Comparison of ENCODE assay signal across 18 cellular contexts in genomic region chr9:110440161-110440560, GRCh38.
DNase-seq lines count a peak whose midpoint lies in the region; ATAC-seq and TF ChIP-seq lines count a peak whose summit lies in the region.
"Had no signal": no experiment of that assay in that cellular context is flagged by ENCODE, and none has a peak within 500 bp of the region (broad histone marks: within the 10 kb centered on the region; RNA-seq: fewer than 3 reads in every experiment).

No MANE protein-coding gene starts in this region.

- no peaks in the 10 kb centered on the region for H3K27me3 Mint-ChIP-seq in MCF 10A (ENCODE audit: insufficient read depth, unreplicated experiment)

- intact Hi-C loops in MCF 10A (cut with micrococcal nuclease), result no loop called here
- intact Hi-C loops in breast epithelium (cut with DNase I; ENCODE audit: low total_unique reads), result no loop called here

- no peak overlapping the region for H3K27ac ChIP-seq in breast epithelium
- H3K27ac ChIP-seq: heart left ventricle had no signal

- in situ Hi-C loops in astrocyte of the cerebellum (cut with HindIII; ENCODE audit: low sequenced_read_pairs), result no loop called here

- H3K4me1 Mint-ChIP-seq in MCF 10A (ENCODE audit: insufficient read depth, unreplicated experiment), result peaks cover 32% of the 10 kb centered on the region
- H3K4me1 Mint-ChIP-seq: activated naive CD8-positive, alpha-beta T cell treated with anti-CD3 and anti-CD28 coated beads, Interleukin-2, amount 50 U/mL, for 24 hours had no signal

- TF ChIP-seq CTCF in MCF 10A (IDR thresholded peaks at IDR 0.05; ENCODE audit: unreplicated experiment) (no peak), breast epithelium (IDR thresholded peaks at IDR 0.05) (no peak), astrocyte of the cerebellum (IDR thresholded peaks at IDR 0.05; ENCODE audit: low read depth, low read length, missing control alignments) (no peak), fibroblast of the aortic adventitia (IDR thresholded peaks at IDR 0.05; ENCODE audit: insufficient read depth, low read length) (no peak)

- no peak for ATAC-seq in GM21737 (IDR thresholded peaks at IDR 0.05; ENCODE audit: unreplicated experiment)
- ATAC-seq: activated naive CD8-positive, alpha-beta T cell treated with anti-CD3 and anti-CD28 coated beads, Interleukin-2, amount 50 U/mL, for 24 hours; heart left ventricle had no signal

- BruUV-seq in MCF 10A (replicated peaks; lab: Mats Ljungman, UMichigan), result no TSS peak

- DNase-seq in MCF 10A (ENCODE audit: unreplicated experiment), result peak; percentile 67
- no peak for DNase-seq in breast epithelium (ENCODE audit: low spot score in 2 of 2)
- DNase-seq in astrocyte of the cerebellum (ENCODE audit: low read depth), result peak; percentile 75
- DNase-seq in fibroblast of the aortic adventitia (ENCODE audit: low read depth), result peak; percentile 92
- DNase-seq in NAMALWA (ENCODE audit: low spot score), result no peak
- DNase-seq in DMS79 (lab: John Stamatoyannopoulos, UW), result no peak
- no peak for DNase-seq in cortex of kidney (lab: John Stamatoyannopoulos, UW)
- DNase-seq: activated CD4-positive, CD25-positive, alpha-beta regulatory T cell; activated naive CD8-positive, alpha-beta T cell treated with anti-CD3 and anti-CD28 coated beads, Interleukin-2, amount 50 U/mL, for 24 hours; activated T-cell treated with anti-CD3 and anti-CD28 coated beads for 4 hours; DMS153; effector CD4-positive, alpha-beta T cell; heart left ventricle; Kasumi-1; NCI-H2081; stimulated activated CD4-positive, alpha-beta T cell treated with anti-CD3 and anti-CD28 coated beads, Interleukin-12 subunit alpha, Interleukin-12 subunit beta, amount 100 ng/mL, for 4 hours; trophoblast cell had no signal

- H3K36me3 Mint-ChIP-seq in MCF 10A (ENCODE audit: insufficient read depth, unreplicated experiment), result peaks cover 6% of the 10 kb centered on the region

- CTCF ChIA-PET in MCF 10A (lab: Yijun Ruan, JAX), result interaction anchor here (0.6 to 3.0 kb wide), 8 partner anchors 11 to 1693 kb away, joined by 3 to 15 read pairs (median 4); no protein-coding TSS in a partner anchor

- no peaks in the 10 kb centered on the region for H3K9me3 ChIP-seq in breast epithelium
- H3K9me3 ChIP-seq: heart left ventricle had no signal

- POLR2A ChIA-PET in MCF 10A (lab: Yijun Ruan, JAX), result interaction anchor here (0.5 to 0.7 kb wide), 2 partner anchors 11 to 1193 kb away, joined by 3 read pairs; no protein-coding TSS in a partner anchor

- H3K36me3 ChIP-seq in breast epithelium, result no peaks in the 10 kb centered on the region

- no peaks in the 10 kb centered on the region for H3K9me3 Mint-ChIP-seq in MCF 10A (ENCODE audit: unreplicated experiment)
- H3K9me3 Mint-ChIP-seq: activated naive CD8-positive, alpha-beta T cell treated with anti-CD3 and anti-CD28 coated beads, Interleukin-2, amount 50 U/mL, for 24 hours had no signal

- peak overlapping the region; percentile 1 for H3K4me3 Mint-ChIP-seq in MCF 10A (ENCODE audit: unreplicated experiment)
- H3K4me3 Mint-ChIP-seq: activated naive CD8-positive, alpha-beta T cell treated with anti-CD3 and anti-CD28 coated beads, Interleukin-2, amount 50 U/mL, for 24 hours had no signal

- no peaks in the 10 kb centered on the region for H3K4me1 ChIP-seq in breast epithelium
- H3K4me1 ChIP-seq: heart left ventricle had no signal

- peak overlapping the region; percentile 55 for H3K27ac Mint-ChIP-seq in MCF 10A (ENCODE audit: low read depth, unreplicated experiment)
- H3K27ac Mint-ChIP-seq: activated naive CD8-positive, alpha-beta T cell treated with anti-CD3 and anti-CD28 coated beads, Interleukin-2, amount 50 U/mL, for 24 hours had no signal

- H3K4me3 ChIP-seq in breast epithelium (no peak overlapping the region), astrocyte of the cerebellum (ENCODE audit: low read depth, low read length) (no peak overlapping the region), fibroblast of the aortic adventitia (ENCODE audit: low read depth, low read length) (no peak overlapping the region)
- H3K4me3 ChIP-seq: heart left ventricle had no signal

- TF ChIP-seq POLR2A in breast epithelium (IDR thresholded peaks at IDR 0.05), result no peak

- no peaks in the 10 kb centered on the region for H3K27me3 ChIP-seq in breast epithelium
- H3K27me3 ChIP-seq: heart left ventricle had no signal

Comparison
In these comparisons a context has a peak if more than half of its experiments do, and no peak if none do; other contexts are left out.
1. DNase-seq: peak in MCF 10A (single experiment), astrocyte of the cerebellum (single experiment) and fibroblast of the aortic adventitia (single experiment); none in breast epithelium (0 of 2), NAMALWA (single experiment), DMS79 (single experiment) and cortex of kidney (single experiment).